ENCODE assay signal across 1 cellular context in the genomic region with DNA sequence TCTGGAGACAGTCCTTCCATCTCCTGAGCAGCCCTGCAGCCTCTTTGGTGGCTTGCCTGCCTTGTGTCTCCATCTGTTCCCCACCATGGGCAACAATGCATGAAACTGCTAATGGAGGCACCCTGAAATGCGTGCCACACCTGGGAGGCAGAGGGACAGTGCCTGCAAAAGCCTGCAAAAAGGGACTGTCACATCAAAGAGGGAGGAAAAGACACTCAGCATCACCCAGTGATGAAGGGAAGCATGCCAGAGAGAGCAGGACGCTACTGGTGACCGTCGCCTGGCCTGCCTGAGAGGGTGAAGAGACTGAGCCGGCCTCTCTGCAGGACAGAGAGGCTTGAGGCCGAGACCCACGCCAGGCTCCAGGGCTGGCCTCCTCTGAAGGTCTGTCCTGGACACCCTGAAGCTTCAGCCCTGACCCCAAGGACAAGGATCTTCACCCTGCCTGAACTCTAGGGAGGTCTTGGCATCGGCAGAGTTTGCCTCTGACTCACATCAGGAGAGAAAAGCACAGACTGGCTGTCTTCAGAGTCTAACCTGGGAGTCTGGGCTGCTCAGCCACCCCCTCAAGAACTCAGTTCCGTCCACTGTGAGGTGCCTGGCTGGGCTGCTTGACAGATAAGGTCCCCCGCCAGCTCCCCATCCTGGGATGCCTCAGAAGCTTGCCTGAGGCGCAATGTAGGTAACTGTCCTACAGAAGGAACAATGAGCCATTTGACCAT.
TF ChIP-seq lines count a peak whose summit lies in the region.

No MANE protein-coding gene starts in this region.

TF ChIP-seq in GM12878, 131 proteins besides CTCF, POLR2A, EP300 and RAD21:
- TF ChIP-seq, protein P1, sequence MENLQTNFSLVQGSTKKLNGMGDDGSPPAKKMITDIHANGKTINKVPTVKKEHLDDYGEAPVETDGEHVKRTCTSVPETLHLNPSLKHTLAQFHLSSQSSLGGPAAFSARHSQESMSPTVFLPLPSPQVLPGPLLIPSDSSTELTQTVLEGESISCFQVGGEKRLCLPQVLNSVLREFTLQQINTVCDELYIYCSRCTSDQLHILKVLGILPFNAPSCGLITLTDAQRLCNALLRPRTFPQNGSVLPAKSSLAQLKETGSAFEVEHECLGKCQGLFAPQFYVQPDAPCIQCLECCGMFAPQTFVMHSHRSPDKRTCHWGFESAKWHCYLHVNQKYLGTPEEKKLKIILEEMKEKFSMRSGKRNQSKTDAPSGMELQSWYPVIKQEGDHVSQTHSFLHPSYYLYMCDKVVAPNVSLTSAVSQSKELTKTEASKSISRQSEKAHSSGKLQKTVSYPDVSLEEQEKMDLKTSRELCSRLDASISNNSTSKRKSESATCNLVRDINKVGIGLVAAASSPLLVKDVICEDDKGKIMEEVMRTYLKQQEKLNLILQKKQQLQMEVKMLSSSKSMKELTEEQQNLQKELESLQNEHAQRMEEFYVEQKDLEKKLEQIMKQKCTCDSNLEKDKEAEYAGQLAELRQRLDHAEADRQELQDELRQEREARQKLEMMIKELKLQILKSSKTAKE (IDR thresholded peaks at IDR 0.05; ENCODE audit: low read depth, poor library complexity, severe bottlenecking), result peak; percentile 18
- TF ChIP-seq MEF2B (IDR thresholded peaks at IDR 0.05; ENCODE audit: partially characterized antibody, poor library complexity, severe bottlenecking) (no peak), GATAD2B (conservative IDR thresholded peaks at IDR 0.05; ENCODE audit: low read depth) (0 out of 2 replicates have a peak, but pooled peaks have one; percentile 38)
- TF ChIP-seq, protein P2, sequence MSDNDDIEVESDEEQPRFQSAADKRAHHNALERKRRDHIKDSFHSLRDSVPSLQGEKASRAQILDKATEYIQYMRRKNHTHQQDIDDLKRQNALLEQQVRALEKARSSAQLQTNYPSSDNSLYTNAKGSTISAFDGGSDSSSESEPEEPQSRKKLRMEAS (IDR thresholded peaks at IDR 0.05; ENCODE audit: low read depth, low read length), result 0 out of 2 replicates have a peak, but pooled peaks have one; percentile 16
TF ChIP-seq in GM12878: peak in this region for 3.
